In the genomic region with DNA sequence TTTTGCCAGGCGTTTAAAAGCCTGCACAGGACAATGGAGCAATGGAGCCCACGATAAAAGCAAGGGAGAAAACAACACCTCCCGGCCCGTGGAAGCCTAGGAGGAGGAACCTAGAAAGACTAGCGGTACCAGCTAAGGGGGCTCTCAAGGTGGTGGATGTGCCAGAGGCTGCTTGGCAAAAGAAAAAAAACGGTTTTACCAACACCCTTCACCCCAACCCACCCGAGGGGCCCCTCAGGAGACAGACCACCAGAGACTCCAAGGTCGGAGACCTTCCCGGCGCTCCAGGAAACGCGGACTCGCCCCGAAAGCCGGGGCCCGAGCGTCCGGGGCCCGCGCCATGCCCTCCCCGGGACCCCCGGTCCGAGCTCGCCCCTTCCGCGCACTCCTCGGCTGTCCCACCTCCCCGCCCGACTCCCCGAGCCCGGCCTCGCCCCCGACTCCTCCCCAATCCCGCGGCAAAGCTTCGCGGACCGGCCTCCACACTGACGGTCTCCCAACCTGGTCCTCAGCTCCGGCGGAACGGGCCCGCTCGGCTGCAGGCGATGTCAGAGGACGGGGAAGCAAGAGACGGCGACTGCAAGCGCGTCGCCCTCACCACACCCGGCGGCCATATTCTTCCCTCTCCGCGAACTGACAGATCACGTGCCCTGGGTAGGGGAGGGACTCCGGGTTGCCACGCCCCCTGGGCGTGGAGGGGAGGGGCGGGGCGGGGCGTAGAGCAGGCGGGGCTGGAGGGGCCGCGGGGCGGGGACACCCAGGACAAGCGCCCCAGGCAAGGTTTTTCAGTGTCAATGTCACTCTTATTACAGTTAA, we compare ENCODE assay signal across 1 cellular context.
TF ChIP-seq lines count a peak whose summit lies in the region.

A gene (minus strand): TSS at position 635 of the 816 bp plus-strand sequence. CDS start 10,520 bp downstream, outside the sequence.

TF ChIP-seq in HepG2, 621 proteins besides CTCF, POLR2A, EP300 and RAD21 (continued from another document and continues in another):
- TF ChIP-seq, protein P1, sequence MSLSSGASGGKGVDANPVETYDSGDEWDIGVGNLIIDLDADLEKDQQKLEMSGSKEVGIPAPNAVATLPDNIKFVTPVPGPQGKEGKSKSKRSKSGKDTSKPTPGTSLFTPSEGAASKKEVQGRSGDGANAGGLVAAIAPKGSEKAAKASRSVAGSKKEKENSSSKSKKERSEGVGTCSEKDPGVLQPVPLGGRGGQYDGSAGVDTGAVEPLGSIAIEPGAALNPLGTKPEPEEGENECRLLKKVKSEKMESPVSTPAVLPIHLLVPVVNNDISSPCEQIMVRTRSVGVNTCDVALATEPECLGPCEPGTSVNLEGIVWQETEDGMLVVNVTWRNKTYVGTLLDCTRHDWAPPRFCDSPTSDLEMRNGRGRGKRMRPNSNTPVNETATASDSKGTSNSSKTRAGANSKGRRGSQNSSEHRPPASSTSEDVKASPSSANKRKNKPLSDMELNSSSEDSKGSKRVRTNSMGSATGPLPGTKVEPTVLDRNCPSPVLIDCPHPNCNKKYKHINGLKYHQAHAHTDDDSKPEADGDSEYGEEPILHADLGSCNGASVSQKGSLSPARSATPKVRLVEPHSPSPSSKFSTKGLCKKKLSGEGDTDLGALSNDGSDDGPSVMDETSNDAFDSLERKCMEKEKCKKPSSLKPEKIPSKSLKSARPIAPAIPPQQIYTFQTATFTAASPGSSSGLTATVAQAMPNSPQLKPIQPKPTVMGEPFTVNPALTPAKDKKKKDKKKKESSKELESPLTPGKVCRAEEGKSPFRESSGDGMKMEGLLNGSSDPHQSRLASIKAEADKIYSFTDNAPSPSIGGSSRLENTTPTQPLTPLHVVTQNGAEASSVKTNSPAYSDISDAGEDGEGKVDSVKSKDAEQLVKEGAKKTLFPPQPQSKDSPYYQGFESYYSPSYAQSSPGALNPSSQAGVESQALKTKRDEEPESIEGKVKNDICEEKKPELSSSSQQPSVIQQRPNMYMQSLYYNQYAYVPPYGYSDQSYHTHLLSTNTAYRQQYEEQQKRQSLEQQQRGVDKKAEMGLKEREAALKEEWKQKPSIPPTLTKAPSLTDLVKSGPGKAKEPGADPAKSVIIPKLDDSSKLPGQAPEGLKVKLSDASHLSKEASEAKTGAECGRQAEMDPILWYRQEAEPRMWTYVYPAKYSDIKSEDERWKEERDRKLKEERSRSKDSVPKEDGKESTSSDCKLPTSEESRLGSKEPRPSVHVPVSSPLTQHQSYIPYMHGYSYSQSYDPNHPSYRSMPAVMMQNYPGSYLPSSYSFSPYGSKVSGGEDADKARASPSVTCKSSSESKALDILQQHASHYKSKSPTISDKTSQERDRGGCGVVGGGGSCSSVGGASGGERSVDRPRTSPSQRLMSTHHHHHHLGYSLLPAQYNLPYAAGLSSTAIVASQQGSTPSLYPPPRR (CRISPR knock-in tag; IDR thresholded peaks at IDR 0.05; ENCODE audit: borderline replicate concordance): 0 out of 2 replicates have a peak, but pooled peaks have one; percentile 44
- TF ChIP-seq, protein P2, sequence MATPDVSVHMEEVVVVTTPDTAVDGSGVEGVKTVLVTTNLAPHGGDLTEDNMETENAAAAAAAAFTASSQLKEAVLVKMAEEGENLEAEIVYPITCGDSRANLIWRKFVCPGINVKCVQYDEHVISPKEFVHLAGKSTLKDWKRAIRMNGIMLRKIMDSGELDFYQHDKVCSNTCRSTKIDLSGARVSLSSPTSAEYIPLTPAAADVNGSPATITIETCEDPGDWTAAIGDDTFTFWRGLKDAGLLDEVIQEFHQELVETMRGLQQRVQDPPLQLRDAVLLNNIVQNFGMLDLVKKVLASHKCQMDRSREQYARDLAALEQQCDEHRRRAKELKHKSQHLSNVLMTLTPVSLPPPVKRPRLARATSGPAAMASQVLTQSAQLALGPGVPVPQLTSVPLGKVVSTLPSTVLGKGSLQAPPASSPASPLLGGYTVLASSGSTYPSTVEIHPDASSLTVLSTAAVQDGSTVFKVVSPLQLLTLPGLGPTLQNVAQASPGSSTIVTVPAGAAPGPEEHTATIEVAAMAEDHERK (CRISPR knock-in tag; IDR thresholded peaks at IDR 0.05; ENCODE audit: low read depth): no peak
- TF ChIP-seq CENPT (CRISPR knock-in tag; IDR thresholded peaks at IDR 0.05; ENCODE audit: low read depth) (no peak), ZNF768 (CRISPR knock-in tag; IDR thresholded peaks at IDR 0.05) (peak; percentile 28; the same call in 1 of the 2 replicates), PAX8 (CRISPR knock-in tag; IDR thresholded peaks at IDR 0.05; ENCODE audit: borderline replicate concordance) (peak; percentile 90; the same call in 1 of the 2 replicates), KDM5B (CRISPR knock-in tag; IDR thresholded peaks at IDR 0.05; ENCODE audit: borderline replicate concordance) (peak; percentile 86; the same call in 1 of the 2 replicates), ZNF709 (CRISPR knock-in tag; IDR thresholded peaks at IDR 0.05) (no peak), TBX3 (IDR thresholded peaks at IDR 0.05; ENCODE audit: borderline replicate concordance) (no peak), ZNF782 (CRISPR knock-in tag; IDR thresholded peaks at IDR 0.05; ENCODE audit: borderline replicate concordance) (0 out of 2 replicates have a peak, but pooled peaks have one; percentile 61), SOX6 (IDR thresholded peaks at IDR 0.05) (no peak), SOX6 (CRISPR knock-in tag; IDR thresholded peaks at IDR 0.05) (peak; percentile 47; the same call in 1 of the 2 replicates), HNRNPH1 (optimal IDR thresholded peaks at IDR 0.05; ENCODE audit: low read depth, low read length) (no peak), CBX2 (IDR thresholded peaks at IDR 0.05; ENCODE audit: low read depth, low read length) (no peak), CBX2 (CRISPR knock-in tag; IDR thresholded peaks at IDR 0.05; ENCODE audit: low read depth) (no peak), NFATC3 (CRISPR knock-in tag; IDR thresholded peaks at IDR 0.05) (no peak), MAZ (IDR thresholded peaks at IDR 0.05; ENCODE audit: borderline replicate concordance, low read depth, low read length) (peak; percentile 60; the same call in 1 of the 2 replicates), MAZ (CRISPR knock-in tag; IDR thresholded peaks at IDR 0.05; ENCODE audit: low read depth) (peak; percentile 93), THAP11 (CRISPR knock-in tag; IDR thresholded peaks at IDR 0.05) (peak; percentile 46; the same call in 1 of the 2 replicates), TOPORS (CRISPR knock-in tag; IDR thresholded peaks at IDR 0.05) (peak; percentile 35; the same call in 1 of the 2 replicates), SRSF4 (IDR thresholded peaks at IDR 0.05; ENCODE audit: low read depth, low read length, poor library complexity, severe bottlenecking) (no peak), ETV5 (CRISPR knock-in tag; IDR thresholded peaks at IDR 0.05; ENCODE audit: borderline replicate concordance) (peak; percentile 44), KMT2A (CRISPR knock-in tag; IDR thresholded peaks at IDR 0.05) (peak; percentile 81), ZNF235 (CRISPR knock-in tag; IDR thresholded peaks at IDR 0.05; ENCODE audit: borderline replicate concordance) (no peak), PAF1 (CRISPR knock-in tag; IDR thresholded peaks at IDR 0.05) (no peak), ZNF337 (CRISPR knock-in tag; IDR thresholded peaks at IDR 0.05; ENCODE audit: borderline replicate concordance, low read depth) (0 out of 2 replicates have a peak, but pooled peaks have one; percentile 46), SP4 (CRISPR knock-in tag; IDR thresholded peaks at IDR 0.05) (peak; percentile 81)
- TF ChIP-seq, protein P3, sequence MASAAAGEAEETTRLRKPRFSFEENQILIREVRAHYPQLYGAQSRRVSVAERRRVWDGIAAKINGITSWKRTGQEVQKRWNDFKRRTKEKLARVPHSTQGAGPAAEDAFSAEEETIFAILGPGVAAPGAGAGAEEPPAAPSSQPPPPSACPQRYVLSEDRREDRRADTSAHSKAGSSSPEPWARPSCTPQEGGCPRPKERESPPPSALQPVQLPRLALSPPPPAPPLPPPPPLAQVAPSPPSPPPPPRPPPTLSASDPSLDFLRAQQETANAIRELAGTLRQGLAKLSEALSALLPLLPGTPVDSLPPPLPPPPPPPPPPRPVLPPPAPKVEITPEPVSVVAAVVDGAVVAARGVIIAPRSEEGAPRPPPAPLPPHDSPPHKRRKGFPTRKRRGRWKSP (CRISPR knock-in tag; IDR thresholded peaks at IDR 0.05): no peak; the same call in 1 of the 2 replicates
- TF ChIP-seq, protein P4, sequence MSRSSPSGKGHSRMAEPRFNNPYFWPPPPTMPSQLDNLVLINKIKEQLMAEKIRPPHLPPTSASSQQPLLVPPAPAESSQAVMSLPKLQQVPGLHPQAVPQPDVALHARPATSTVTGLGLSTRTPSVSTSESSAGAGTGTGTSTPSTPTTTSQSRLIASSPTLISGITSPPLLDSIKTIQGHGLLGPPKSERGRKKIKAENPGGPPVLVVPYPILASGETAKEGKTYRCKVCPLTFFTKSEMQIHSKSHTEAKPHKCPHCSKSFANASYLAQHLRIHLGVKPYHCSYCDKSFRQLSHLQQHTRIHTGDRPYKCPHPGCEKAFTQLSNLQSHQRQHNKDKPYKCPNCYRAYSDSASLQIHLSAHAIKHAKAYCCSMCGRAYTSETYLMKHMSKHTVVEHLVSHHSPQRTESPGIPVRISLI (CRISPR knock-in tag; IDR thresholded peaks at IDR 0.05; ENCODE audit: borderline replicate concordance): peak; percentile 51; the same call in 1 of the 2 replicates
- TF ChIP-seq, protein P5, sequence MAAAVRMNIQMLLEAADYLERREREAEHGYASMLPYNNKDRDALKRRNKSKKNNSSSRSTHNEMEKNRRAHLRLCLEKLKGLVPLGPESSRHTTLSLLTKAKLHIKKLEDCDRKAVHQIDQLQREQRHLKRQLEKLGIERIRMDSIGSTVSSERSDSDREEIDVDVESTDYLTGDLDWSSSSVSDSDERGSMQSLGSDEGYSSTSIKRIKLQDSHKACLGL (CRISPR knock-in tag; IDR thresholded peaks at IDR 0.05): peak; percentile 81
- TF ChIP-seq, protein P6, sequence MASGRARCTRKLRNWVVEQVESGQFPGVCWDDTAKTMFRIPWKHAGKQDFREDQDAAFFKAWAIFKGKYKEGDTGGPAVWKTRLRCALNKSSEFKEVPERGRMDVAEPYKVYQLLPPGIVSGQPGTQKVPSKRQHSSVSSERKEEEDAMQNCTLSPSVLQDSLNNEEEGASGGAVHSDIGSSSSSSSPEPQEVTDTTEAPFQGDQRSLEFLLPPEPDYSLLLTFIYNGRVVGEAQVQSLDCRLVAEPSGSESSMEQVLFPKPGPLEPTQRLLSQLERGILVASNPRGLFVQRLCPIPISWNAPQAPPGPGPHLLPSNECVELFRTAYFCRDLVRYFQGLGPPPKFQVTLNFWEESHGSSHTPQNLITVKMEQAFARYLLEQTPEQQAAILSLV (CRISPR knock-in tag; IDR thresholded peaks at IDR 0.05; ENCODE audit: borderline replicate concordance): peak; percentile 90; the same call in 1 of the 2 replicates
- TF ChIP-seq, protein P7, sequence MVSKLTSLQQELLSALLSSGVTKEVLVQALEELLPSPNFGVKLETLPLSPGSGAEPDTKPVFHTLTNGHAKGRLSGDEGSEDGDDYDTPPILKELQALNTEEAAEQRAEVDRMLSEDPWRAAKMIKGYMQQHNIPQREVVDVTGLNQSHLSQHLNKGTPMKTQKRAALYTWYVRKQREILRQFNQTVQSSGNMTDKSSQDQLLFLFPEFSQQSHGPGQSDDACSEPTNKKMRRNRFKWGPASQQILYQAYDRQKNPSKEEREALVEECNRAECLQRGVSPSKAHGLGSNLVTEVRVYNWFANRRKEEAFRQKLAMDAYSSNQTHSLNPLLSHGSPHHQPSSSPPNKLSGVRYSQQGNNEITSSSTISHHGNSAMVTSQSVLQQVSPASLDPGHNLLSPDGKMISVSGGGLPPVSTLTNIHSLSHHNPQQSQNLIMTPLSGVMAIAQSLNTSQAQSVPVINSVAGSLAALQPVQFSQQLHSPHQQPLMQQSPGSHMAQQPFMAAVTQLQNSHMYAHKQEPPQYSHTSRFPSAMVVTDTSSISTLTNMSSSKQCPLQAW (CRISPR knock-in tag; IDR thresholded peaks at IDR 0.05): peak; percentile 60
- TF ChIP-seq, protein P8, sequence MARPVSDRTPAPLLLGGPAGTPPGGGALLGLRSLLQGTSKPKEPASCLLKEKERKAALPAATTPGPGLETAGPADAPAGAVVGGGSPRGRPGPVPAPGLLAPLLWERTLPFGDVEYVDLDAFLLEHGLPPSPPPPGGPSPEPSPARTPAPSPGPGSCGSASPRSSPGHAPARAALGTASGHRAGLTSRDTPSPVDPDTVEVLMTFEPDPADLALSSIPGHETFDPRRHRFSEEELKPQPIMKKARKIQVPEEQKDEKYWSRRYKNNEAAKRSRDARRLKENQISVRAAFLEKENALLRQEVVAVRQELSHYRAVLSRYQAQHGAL (CRISPR knock-in tag; IDR thresholded peaks at IDR 0.05; ENCODE audit: not compliant biosample characterization): no peak
- TF ChIP-seq, protein P9, sequence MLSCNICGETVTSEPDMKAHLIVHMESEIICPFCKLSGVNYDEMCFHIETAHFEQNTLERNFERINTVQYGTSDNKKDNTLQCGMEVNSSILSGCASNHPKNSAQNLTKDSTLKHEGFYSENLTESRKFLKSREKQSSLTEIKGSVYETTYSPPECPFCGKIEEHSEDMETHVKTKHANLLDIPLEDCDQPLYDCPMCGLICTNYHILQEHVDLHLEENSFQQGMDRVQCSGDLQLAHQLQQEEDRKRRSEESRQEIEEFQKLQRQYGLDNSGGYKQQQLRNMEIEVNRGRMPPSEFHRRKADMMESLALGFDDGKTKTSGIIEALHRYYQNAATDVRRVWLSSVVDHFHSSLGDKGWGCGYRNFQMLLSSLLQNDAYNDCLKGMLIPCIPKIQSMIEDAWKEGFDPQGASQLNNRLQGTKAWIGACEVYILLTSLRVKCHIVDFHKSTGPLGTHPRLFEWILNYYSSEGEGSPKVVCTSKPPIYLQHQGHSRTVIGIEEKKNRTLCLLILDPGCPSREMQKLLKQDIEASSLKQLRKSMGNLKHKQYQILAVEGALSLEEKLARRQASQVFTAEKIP (CRISPR knock-in tag; IDR thresholded peaks at IDR 0.05; ENCODE audit: borderline replicate concordance): no peak
- TF ChIP-seq, protein P10, sequence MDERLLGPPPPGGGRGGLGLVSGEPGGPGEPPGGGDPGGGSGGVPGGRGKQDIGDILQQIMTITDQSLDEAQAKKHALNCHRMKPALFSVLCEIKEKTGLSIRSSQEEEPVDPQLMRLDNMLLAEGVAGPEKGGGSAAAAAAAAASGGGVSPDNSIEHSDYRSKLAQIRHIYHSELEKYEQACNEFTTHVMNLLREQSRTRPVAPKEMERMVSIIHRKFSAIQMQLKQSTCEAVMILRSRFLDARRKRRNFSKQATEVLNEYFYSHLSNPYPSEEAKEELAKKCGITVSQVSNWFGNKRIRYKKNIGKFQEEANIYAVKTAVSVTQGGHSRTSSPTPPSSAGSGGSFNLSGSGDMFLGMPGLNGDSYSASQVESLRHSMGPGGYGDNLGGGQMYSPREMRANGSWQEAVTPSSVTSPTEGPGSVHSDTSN (CRISPR knock-in tag; IDR thresholded peaks at IDR 0.05): no peak; the same call in 1 of the 2 replicates
- TF ChIP-seq, protein P11, sequence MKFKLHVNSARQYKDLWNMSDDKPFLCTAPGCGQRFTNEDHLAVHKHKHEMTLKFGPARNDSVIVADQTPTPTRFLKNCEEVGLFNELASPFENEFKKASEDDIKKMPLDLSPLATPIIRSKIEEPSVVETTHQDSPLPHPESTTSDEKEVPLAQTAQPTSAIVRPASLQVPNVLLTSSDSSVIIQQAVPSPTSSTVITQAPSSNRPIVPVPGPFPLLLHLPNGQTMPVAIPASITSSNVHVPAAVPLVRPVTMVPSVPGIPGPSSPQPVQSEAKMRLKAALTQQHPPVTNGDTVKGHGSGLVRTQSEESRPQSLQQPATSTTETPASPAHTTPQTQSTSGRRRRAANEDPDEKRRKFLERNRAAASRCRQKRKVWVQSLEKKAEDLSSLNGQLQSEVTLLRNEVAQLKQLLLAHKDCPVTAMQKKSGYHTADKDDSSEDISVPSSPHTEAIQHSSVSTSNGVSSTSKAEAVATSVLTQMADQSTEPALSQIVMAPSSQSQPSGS (CRISPR knock-in tag; IDR thresholded peaks at IDR 0.05): 0 out of 2 replicates have a peak, but pooled peaks have one; percentile 17
